In the genomic region with DNA sequence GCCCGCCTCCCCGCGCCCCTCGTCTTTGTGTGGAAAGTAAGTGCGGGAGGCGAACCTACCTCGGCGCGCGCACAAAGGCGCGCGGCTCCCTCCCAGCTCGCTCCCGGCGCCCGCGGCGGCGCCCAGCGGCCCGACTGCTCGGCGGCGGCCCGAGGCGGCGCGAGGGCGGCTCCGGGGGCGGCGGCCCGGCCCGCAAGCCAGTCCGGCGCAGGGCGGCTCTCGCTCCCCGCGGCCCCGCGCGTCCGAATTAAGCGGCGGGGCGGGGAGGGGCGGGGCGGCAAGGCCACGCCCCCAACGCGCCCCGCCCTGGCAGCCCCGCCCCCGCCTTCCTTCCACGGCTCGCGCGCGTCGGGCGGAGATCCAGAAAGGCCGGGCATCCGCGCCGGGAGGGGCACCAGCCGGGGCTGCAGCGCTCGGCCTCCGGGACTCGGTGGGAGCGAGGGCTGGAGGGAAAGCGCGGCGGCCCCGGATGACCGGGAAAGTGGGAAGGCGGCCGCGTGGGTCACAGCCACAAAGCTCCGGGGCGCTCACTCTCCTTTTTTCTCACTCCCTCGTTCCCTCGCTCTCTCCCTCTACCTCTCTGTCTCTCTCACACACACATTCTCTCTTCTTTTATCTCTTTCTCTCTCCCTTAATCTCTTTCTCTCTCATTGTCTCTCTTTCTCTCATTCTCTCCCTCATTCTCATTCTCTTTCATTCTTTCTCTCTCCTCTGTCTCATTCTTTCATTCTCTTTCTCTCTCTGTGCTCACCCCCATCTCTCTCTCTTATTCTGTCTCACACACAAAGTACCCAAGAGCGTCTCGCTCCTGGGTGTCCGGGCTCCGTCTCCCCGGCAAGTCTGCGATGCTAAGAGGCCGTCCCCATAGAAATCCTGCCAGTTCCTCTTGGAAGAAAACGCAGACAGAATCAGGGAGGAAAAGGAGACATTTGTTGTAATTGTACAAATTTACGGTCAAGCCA, we compare ENCODE assay signal across 1 cellular context.
TF ChIP-seq lines count a peak whose summit lies in the region.

No MANE protein-coding gene starts in this region.

TF ChIP-seq in WTC11, 78 proteins besides CTCF, POLR2A, EP300 and RAD21 (continued from another document):
- TF ChIP-seq, protein P1, sequence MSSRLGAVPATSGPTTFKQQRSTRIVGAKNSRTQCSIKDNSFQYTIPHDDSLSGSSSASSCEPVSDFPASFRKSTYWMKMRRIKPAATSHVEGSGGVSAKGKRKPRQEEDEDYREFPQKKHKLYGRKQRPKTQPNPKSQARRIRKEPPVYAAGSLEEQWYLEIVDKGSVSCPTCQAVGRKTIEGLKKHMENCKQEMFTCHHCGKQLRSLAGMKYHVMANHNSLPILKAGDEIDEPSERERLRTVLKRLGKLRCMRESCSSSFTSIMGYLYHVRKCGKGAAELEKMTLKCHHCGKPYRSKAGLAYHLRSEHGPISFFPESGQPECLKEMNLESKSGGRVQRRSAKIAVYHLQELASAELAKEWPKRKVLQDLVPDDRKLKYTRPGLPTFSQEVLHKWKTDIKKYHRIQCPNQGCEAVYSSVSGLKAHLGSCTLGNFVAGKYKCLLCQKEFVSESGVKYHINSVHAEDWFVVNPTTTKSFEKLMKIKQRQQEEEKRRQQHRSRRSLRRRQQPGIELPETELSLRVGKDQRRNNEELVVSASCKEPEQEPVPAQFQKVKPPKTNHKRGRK (CRISPR knock-in tag; IDR thresholded peaks at IDR 0.05; ENCODE audit: borderline replicate concordance): peak; percentile 61; the same call in 1 of the 2 replicates
- TF ChIP-seq PRDM15 (CRISPR knock-in tag; IDR thresholded peaks at IDR 0.05) (peak; percentile 74), CBFB (CRISPR knock-in tag; IDR thresholded peaks at IDR 0.05; ENCODE audit: low read depth) (no peak), ZNF121 (CRISPR knock-in tag; IDR thresholded peaks at IDR 0.05) (no peak)
TF ChIP-seq in WTC11: peak in this region for 3.
